Comparison of ENCODE assay signal across 7 cellular contexts in the genomic region with DNA sequence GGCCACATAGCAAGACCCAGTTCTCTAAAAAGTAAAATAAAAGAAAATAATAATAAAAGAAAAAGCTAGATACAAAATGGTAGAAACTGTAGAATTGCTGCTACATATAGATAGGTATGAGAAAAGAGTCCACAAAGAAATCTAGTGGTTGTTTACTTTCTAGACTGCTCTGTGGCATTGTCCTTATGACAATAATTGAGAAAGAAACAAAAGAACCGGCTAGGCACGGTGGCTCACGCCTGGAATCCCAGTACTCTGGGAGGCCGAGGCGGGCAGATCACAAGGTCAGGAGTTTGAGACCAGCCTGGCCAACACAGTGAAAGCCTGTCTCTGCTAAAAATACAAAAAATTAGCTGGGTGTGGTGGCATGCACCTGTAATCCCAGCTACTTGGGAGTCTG. TPM values are rescaled to one million over a fixed set of nuclear protein-coding genes. Genes with fewer than 3 reads are reported as not detected.
A peak's percentile ranks its signal among the peaks of the same experiment; 100 is the strongest.
DNase-seq lines count a peak whose midpoint lies in the region; ATAC-seq and TF ChIP-seq lines count a peak whose summit lies in the region.
"Not testable (repeated sequence)": the region's sequence is repeated elsewhere in the genome, so short reads cannot be mapped to it uniquely, and the experiment has no call there.

No MANE protein-coding gene starts in this region.

- H3K9me2 ChIP-seq in GM23338 (ENCODE audit: insufficient read depth); OCI-LY7 (ENCODE audit: insufficient read depth, low read length): not testable (repeated sequence)

- POLR2A ChIA-PET in OCI-LY7 (lab: Charles Lee), result not testable (repeated sequence)
- POLR2A ChIA-PET in WTC11 (lab: Charles Lee), result interaction anchor here (2.5 kb wide), 1 partner anchor 11 kb away, joined by 12 read pairs; no protein-coding TSS in a partner anchor

- CTCF ChIA-PET in OCI-LY7 (lab: Charles Lee; ENCODE audit: unreplicated experiment); WTC11 (lab: Charles Lee): not testable (repeated sequence)

- not testable (repeated sequence) for H3K9me3 ChIP-seq in CD4-positive, CD25-positive, alpha-beta regulatory T cell (ENCODE audit: control insufficient read depth in 2 of 2, low read length in 2 of 2); OCI-LY7 (ENCODE audit: low read length); thyroid gland

- not testable (repeated sequence) for TF ChIP-seq POLR2A in thyroid gland (IDR thresholded peaks at IDR 0.05)

- not testable (repeated sequence) for H3K27me3 Mint-ChIP-seq in CD4-positive, CD25-positive, alpha-beta regulatory T cell; GM23338 (ENCODE audit: insufficient read depth, low read depth, poor library complexity); endothelial cell (ENCODE audit: unreplicated experiment); memory B cell
- peaks cover 14% of the 10 kb centered on the region for H3K27me3 Mint-ChIP-seq in WTC11 (ENCODE audit: low read depth)

- H2AFZ ChIP-seq in GM23338, result not testable (repeated sequence)
- H2AFZ ChIP-seq in OCI-LY7 (ENCODE audit: low read length), result peak overlapping the region; percentile 73; the same call in 1 of the 2 replicates

- not testable (repeated sequence) for ATAC-seq in CD4-positive, CD25-positive, alpha-beta regulatory T cell (ENCODE audit: low read depth in 2 of 2); GM23338; WTC11; memory B cell (ENCODE audit: low read depth)

- H3K36me3 ChIP-seq in CD4-positive, CD25-positive, alpha-beta regulatory T cell (ENCODE audit: control insufficient read depth, insufficient read depth, low read length); GM23338 (ENCODE audit: insufficient read depth); OCI-LY7 (ENCODE audit: insufficient read depth, low read length); thyroid gland: not testable (repeated sequence)

- H3K36me3 Mint-ChIP-seq in CD4-positive, CD25-positive, alpha-beta regulatory T cell; GM23338 (ENCODE audit: low read depth); WTC11; endothelial cell (ENCODE audit: low read depth, unreplicated experiment); memory B cell: not testable (repeated sequence)

- peak overlapping the region; percentile 74 for H3K27ac ChIP-seq in CD4-positive, CD25-positive, alpha-beta regulatory T cell (ENCODE audit: insufficient read depth, low read length, poor library complexity, severe bottlenecking)
- not testable (repeated sequence) for H3K27ac ChIP-seq in GM23338 (ENCODE audit: low read depth); OCI-LY7 (ENCODE audit: low read depth, low read length, poor library complexity, severe bottlenecking)
- peak overlapping the region in 2 of 3 donors; percentile 96 to 97 for H3K27ac ChIP-seq in thyroid gland

- intact Hi-C loops in OCI-LY7 (cut with micrococcal nuclease; ENCODE audit: unreplicated experiment); thyroid gland (cut with DNase I): not testable (repeated sequence)

- WGBS in thyroid gland, 2 donors, result 94 to 96% methylated on average over 5 of the region's 5 CpGs

- H3K4me3 Mint-ChIP-seq in CD4-positive, CD25-positive, alpha-beta regulatory T cell, result peak overlapping the region; percentile 93 to 98 (median 98)
- H3K4me3 Mint-ChIP-seq in GM23338 (peak overlapping the region; percentile 97; the same call in 1 of the 3 replicates), WTC11 (peak overlapping the region; percentile 95; the same call in 1 of the 2 replicates), endothelial cell (ENCODE audit: unreplicated experiment) (peak overlapping the region; percentile 92)
- H3K4me3 Mint-ChIP-seq in memory B cell, result not testable (repeated sequence)

- H4K20me1 ChIP-seq in GM23338 (replicated peaks; ENCODE audit: insufficient read depth), result peaks cover 28% of the 10 kb centered on the region
- H4K20me1 ChIP-seq in OCI-LY7 (ENCODE audit: insufficient read depth, low read length), result not testable (repeated sequence)

- peaks cover 22% of the 10 kb centered on the region for H3K4me1 ChIP-seq in CD4-positive, CD25-positive, alpha-beta regulatory T cell (ENCODE audit: control insufficient read depth, insufficient read depth, low read length, poor library complexity, severe bottlenecking)
- H3K4me1 ChIP-seq in GM23338 (ENCODE audit: insufficient read depth) (peaks cover 29% of the 10 kb centered on the region), OCI-LY7 (ENCODE audit: insufficient read depth, low read length, poor library complexity, severe bottlenecking) (peaks cover 14% of the 10 kb centered on the region), thyroid gland (peaks cover 38 to 46% of the 10 kb centered on the region in 2 donors)

- BruUV-seq in OCI-LY7 (replicated peaks; lab: Mats Ljungman, UMichigan), result not testable (repeated sequence)

- not testable (repeated sequence) for H3K4me3 ChIP-seq in CD4-positive, CD25-positive, alpha-beta regulatory T cell (ENCODE audit: low read depth, low read length); OCI-LY7 (ENCODE audit: low read depth, low read length, poor library complexity, severe bottlenecking); thyroid gland (replicated peaks in 1 of 3)
- H3K4me3 ChIP-seq in GM23338, result peak overlapping the region; percentile 86; the same call in 1 of the 2 replicates

- not testable (repeated sequence) for H3K9me3 Mint-ChIP-seq in CD4-positive, CD25-positive, alpha-beta regulatory T cell; GM23338; WTC11; endothelial cell (ENCODE audit: unreplicated experiment); memory B cell

- peak overlapping the region in 1 of 3 donors; percentile 95 for H3K27ac Mint-ChIP-seq in CD4-positive, CD25-positive, alpha-beta regulatory T cell
- H3K27ac Mint-ChIP-seq in GM23338; WTC11; endothelial cell (ENCODE audit: unreplicated experiment): not testable (repeated sequence)
- peak overlapping the region; percentile 96 for H3K27ac Mint-ChIP-seq in memory B cell

- H3F3A ChIP-seq in GM23338 (replicated peaks; ENCODE audit: low read depth), result not testable (repeated sequence)

- H3K79me2 ChIP-seq in GM23338 (replicated peaks; ENCODE audit: insufficient read depth) (peaks cover 31% of the 10 kb centered on the region), OCI-LY7 (ENCODE audit: insufficient read depth, low read depth, low read length) (peaks cover 28% of the 10 kb centered on the region)

- H3K27me3 ChIP-seq in CD4-positive, CD25-positive, alpha-beta regulatory T cell (ENCODE audit: control insufficient read depth, insufficient read depth, low read length); GM23338 (ENCODE audit: insufficient read depth); thyroid gland: not testable (repeated sequence)

- not testable (repeated sequence) for TF ChIP-seq CTCF in GM23338 (conservative IDR thresholded peaks at IDR 0.05; ENCODE audit: low read depth in 2 of 2); OCI-LY7 (conservative IDR thresholded peaks at IDR 0.05; ENCODE audit: low read length); WTC11 (IDR thresholded peaks at IDR 0.05); endothelial cell (IDR thresholded peaks at IDR 0.05; ENCODE audit: unreplicated experiment); thyroid gland (IDR thresholded peaks at IDR 0.05)

- H3K4me2 ChIP-seq in GM23338 (peak overlapping the region; percentile 86; the same call in 1 of the 2 replicates), OCI-LY7 (ENCODE audit: low read length) (peak overlapping the region; percentile 86)

- not testable (repeated sequence) for DNase-seq in CD4-positive, CD25-positive, alpha-beta regulatory T cell; GM23338 (ENCODE audit: low spot score); OCI-LY7 (ENCODE audit: low spot score); WTC11 (ENCODE audit: low spot score); endothelial cell (ENCODE audit: low spot score); memory B cell (ENCODE audit: low spot score in 2 of 2); thyroid gland

- peaks cover 9 to 52% (median 38%) of the 10 kb centered on the region in 4 donors for H3K4me1 Mint-ChIP-seq in CD4-positive, CD25-positive, alpha-beta regulatory T cell
- H3K4me1 Mint-ChIP-seq in GM23338 (peaks cover 16% of the 10 kb centered on the region), WTC11 (peaks cover 22% of the 10 kb centered on the region), endothelial cell (ENCODE audit: unreplicated experiment) (peaks cover 26% of the 10 kb centered on the region), memory B cell (peaks cover 20% of the 10 kb centered on the region)

RNA-seq across cellular contexts. Expression of gene PACSIN2, which starts 1.2 kb away (rescaled TPM):
- total RNA-seq in CD4-positive, CD25-positive, alpha-beta regulatory T cell, result 60.8 TPM
- 10 to 100 TPM; 27.5 to 38.1 (median 34.7) TPM for polyA plus RNA-seq in CD4-positive, CD25-positive, alpha-beta regulatory T cell
- total RNA-seq in GM23338 (2014; rRNA removed; shearing (Covaris generic)), result 47.0 and 57.3 TPM in 2 replicates
- 23.5 and 24.6 TPM in 2 replicates for polyA plus RNA-seq in GM23338 (2016; fragmentation: Nextera tagmentation; extraction: Ambion mirVana)
- 25.4 and 29.6 TPM in 2 replicates for total RNA-seq in OCI-LY7 (2014; rRNA removed; shearing (Covaris generic))
- total RNA-seq in OCI-LY7 (2022) (38.5 and 41.7 TPM in 2 replicates), WTC11 (2021) (64.1 to 70.5 TPM (median 69.0 TPM) in 3 replicates), endothelial cell (ENCODE audit: unreplicated experiment) (93.7 TPM), thyroid gland (10 to 100 TPM; 75.4 to 90.1 (median 87.9) TPM)
